10 cellular contexts compared by ENCODE assay signal in genomic region chr10:88952647-88953111, GRCh38. TPM values are rescaled to one million over a fixed set of nuclear protein-coding genes. Genes with fewer than 3 reads are reported as not detected.
DNase-seq lines count a peak whose midpoint lies in the region; ATAC-seq and TF ChIP-seq lines count a peak whose summit lies in the region.
"Had no signal": no experiment of that assay in that cellular context is flagged by ENCODE, and none has a peak within 500 bp of the region (broad histone marks: within the 10 kb centered on the region; RNA-seq: fewer than 3 reads in every experiment).

ACTA2 (minus strand) TSS chr10:88952773; CDS start chr10:88948930, 3,843 bp downstream.

- DNase-seq in activated CD4-positive, alpha-beta T cell treated with anti-CD3 and anti-CD28 coated beads, Interleukin-2, amount 10 ng/mL, durations not matched to agents 7 days and 5 days: no peak
- no peak for DNase-seq in activated CD4-positive, alpha-beta T cell treated with anti-CD3 and anti-CD28 coated beads for 48 hours
- peak; percentile 87 to 95 for DNase-seq in uterus
- no peak for DNase-seq in NCI-H526 (lab: John Stamatoyannopoulos, UW)
- no peak for DNase-seq in DMS153 treated with DMSO at 0.1 percent for 48 hours (lab: John Stamatoyannopoulos, UW; ENCODE audit: unreplicated experiment)
- DNase-seq: NCI-H2029 had no signal

- H3K9me3 ChIP-seq in mucosa of stomach (ENCODE audit: control insufficient read depth, low read length): no peaks in the 10 kb centered on the region
- H3K9me3 ChIP-seq in uterus: no peaks in the 10 kb centered on the region

- ATAC-seq in esophagus mucosa (no peak), HG03469 (IDR thresholded peaks at IDR 0.05; ENCODE audit: unreplicated experiment) (no peak)

- CTCF ChIA-PET in activated CD4-positive, alpha-beta T cell treated with anti-CD3 and anti-CD28 coated beads, Interleukin-2, amount 10 ng/mL, durations not matched to agents 7 days and 5 days (lab: Charles Lee): no interaction called here

- TF ChIP-seq CTCF in uterus (IDR thresholded peaks at IDR 0.05): no peak

- intact Hi-C loops in uterus (cut with DNase I; ENCODE audit: low total_unique reads): no loop called here

- H3K36me3 Mint-ChIP-seq in activated CD4-positive, alpha-beta T cell treated with anti-CD3 and anti-CD28 coated beads, Interleukin-2, amount 10 ng/mL, durations not matched to agents 7 days and 5 days (ENCODE audit: low read depth): peaks cover 8% of the 10 kb centered on the region

- H3K4me1 ChIP-seq in mucosa of stomach (ENCODE audit: control insufficient read depth, insufficient read depth, low read length) (no peaks in the 10 kb centered on the region), uterus (peaks cover 0 to 4% of the 10 kb centered on the region in 2 donors)

- H3K4me1 Mint-ChIP-seq in activated CD4-positive, alpha-beta T cell treated with anti-CD3 and anti-CD28 coated beads, Interleukin-2, amount 10 ng/mL, durations not matched to agents 7 days and 5 days: peaks cover 15% of the 10 kb centered on the region

- peaks cover 3% of the 10 kb centered on the region for H3K9me3 Mint-ChIP-seq in activated CD4-positive, alpha-beta T cell treated with anti-CD3 and anti-CD28 coated beads, Interleukin-2, amount 10 ng/mL, durations not matched to agents 7 days and 5 days
- H3K9me3 Mint-ChIP-seq: activated naive CD4-positive, alpha-beta T cell treated with anti-CD3 and anti-CD28 coated beads, Interleukin-2, amount 50 U/mL, for 72 hours had no signal

- H3K27me3 Mint-ChIP-seq in activated CD4-positive, alpha-beta T cell treated with anti-CD3 and anti-CD28 coated beads, Interleukin-2, amount 10 ng/mL, durations not matched to agents 7 days and 5 days: no peaks in the 10 kb centered on the region

- H3K4me3 ChIP-seq in mucosa of stomach (ENCODE audit: low read length) (no peak within 1 kb of the TSS), uterus (peak within 1 kb of the TSS; percentile 53 to 58)

- H3K27me3 ChIP-seq in mucosa of stomach (ENCODE audit: control insufficient read depth, insufficient read depth, low read length) (no peaks in the 10 kb centered on the region), uterus (no peaks in the 10 kb centered on the region)

- TF ChIP-seq POLR2A in uterus (IDR thresholded peaks at IDR 0.05): peak; percentile 81 to 91

- POLR2A ChIA-PET in activated CD4-positive, alpha-beta T cell treated with anti-CD3 and anti-CD28 coated beads, Interleukin-2, amount 10 ng/mL, durations not matched to agents 7 days and 5 days (lab: Charles Lee): no interaction called here

- H3K36me3 ChIP-seq in mucosa of stomach (ENCODE audit: control insufficient read depth, insufficient read depth, low read length) (no peaks in the 10 kb centered on the region), uterus (no peaks in the 10 kb centered on the region)

- peak within 1 kb of the TSS; percentile 37 for H3K9ac ChIP-seq in mucosa of stomach (ENCODE audit: low read length)

- H3K4me3 Mint-ChIP-seq in activated CD4-positive, alpha-beta T cell treated with anti-CD3 and anti-CD28 coated beads, Interleukin-2, amount 10 ng/mL, durations not matched to agents 7 days and 5 days: no peak within 1 kb of the TSS

- H3K27ac Mint-ChIP-seq in activated CD4-positive, alpha-beta T cell treated with anti-CD3 and anti-CD28 coated beads, Interleukin-2, amount 10 ng/mL, durations not matched to agents 7 days and 5 days: no peak within 1 kb of the TSS
- H3K27ac Mint-ChIP-seq: activated naive CD4-positive, alpha-beta T cell treated with anti-CD3 and anti-CD28 coated beads, Interleukin-2, amount 50 U/mL, for 72 hours had no signal

- H3K27ac ChIP-seq in uterus: peak within 1 kb of the TSS; percentile 94 to 97

RNA-seq across cellular contexts. Expression of gene ACTA2, which starts in this region (rescaled TPM):
- 10 to 100 TPM; 10.7 to 10.8 TPM for total RNA-seq in activated CD4-positive, alpha-beta T cell treated with anti-CD3 and anti-CD28 coated beads, Interleukin-2, amount 10 ng/mL, durations not matched to agents 7 days and 5 days
- total RNA-seq in esophagus mucosa (53.0 TPM), uterus (1,000 to 10,000 TPM; 2,685 to 5,347 (median 3,837) TPM)

Comparison
In these comparisons a context has a peak if more than half of its experiments do, and no peak if none do; other contexts are left out.
1. RNA of gene ACTA2 (total RNA-seq): 2,685 to 5,347 TPM in uterus; 53.0 TPM in esophagus mucosa (single experiment) and 10.7 to 10.8 TPM in activated CD4-positive, alpha-beta T cell treated with anti-CD3 and anti-CD28 coated beads, Interleukin-2, amount 10 ng/mL, durations not matched to agents 7 days and 5 days; every median in the first group is over 10 times any median in the second.
2. DNase-seq: peak in uterus (2 of 2); none in activated CD4-positive, alpha-beta T cell treated with anti-CD3 and anti-CD28 coated beads, Interleukin-2, amount 10 ng/mL, durations not matched to agents 7 days and 5 days (single experiment), activated CD4-positive, alpha-beta T cell treated with anti-CD3 and anti-CD28 coated beads for 48 hours (single experiment), NCI-H526 (0 of 2) and DMS153 treated with DMSO at 0.1 percent for 48 hours (single experiment).